In genomic region chr18:11852048-11852341, GRCh38 we compare ENCODE assay signal across 1 cellular context.
TF ChIP-seq lines count a peak whose summit lies in the region.

No MANE protein-coding gene starts in this region.

TF ChIP-seq in endothelial cell of umbilical vein, 7 proteins besides CTCF, POLR2A, EP300 and RAD21 (continued from another document):
- TF ChIP-seq MAX (IDR thresholded peaks at IDR 0.05; ENCODE audit: insufficient read depth, insufficient read length): no peak
- no peak for TF ChIP-seq GATA2 (IDR thresholded peaks at IDR 0.05; ENCODE audit: insufficient read depth, insufficient read length, low read depth, low read length)
- no peak for TF ChIP-seq EZH2 (IDR thresholded peaks at IDR 0.05; ENCODE audit: borderline replicate concordance, low read depth, low read length, severe bottlenecking)
- TF ChIP-seq FOS (IDR thresholded peaks at IDR 0.05; ENCODE audit: borderline replicate concordance, insufficient read depth, low read length): no peak
